ENCODE assay signal across 9 cellular contexts in genomic region chr20:50921055-50921454, GRCh38. TPM values are rescaled to one million over a fixed set of nuclear protein-coding genes. Genes with fewer than 3 reads are reported as not detected.
DNase-seq lines count a peak whose midpoint lies in the region; ATAC-seq and TF ChIP-seq lines count a peak whose summit lies in the region.
"Had no signal": no experiment of that assay in that cellular context is flagged by ENCODE, and none has a peak within 500 bp of the region (broad histone marks: within the 10 kb centered on the region; RNA-seq: fewer than 3 reads in every experiment).

No MANE protein-coding gene starts in this region.

- intact Hi-C loops in activated CD4-positive, alpha-beta T cell treated with anti-CD3 and anti-CD28 coated beads for 36 hours (cut with DNase I, micrococcal nuclease) = loop anchor here in 1 of 2 experiments (10.0 kb wide), 2 partner anchors 406 to 1646 kb away; partner anchors contain the start of genes PTPN1 and ZNFX1
- intact Hi-C loops in OCI-LY7 (cut with micrococcal nuclease; ENCODE audit: unreplicated experiment) = no loop called here

- peak overlapping the region; percentile 8 for H3K27ac ChIP-seq in OCI-LY7 (ENCODE audit: low read depth, low read length, poor library complexity, severe bottlenecking)
- no peak overlapping the region for H3K27ac ChIP-seq in trophoblast cell (ENCODE audit: low read depth, low read length)
- no peak overlapping the region for H3K27ac ChIP-seq in H9 (ENCODE audit: insufficient read length, low read depth, low read length)
- H3K27ac ChIP-seq: VCaP had no signal

- no peak overlapping the region for H2BK20ac ChIP-seq in H9 (ENCODE audit: low read depth, low read length, poor library complexity, severe bottlenecking)

- peak; percentile 76 for ATAC-seq in activated CD4-positive, alpha-beta T cell treated with anti-CD3 and anti-CD28 coated beads for 36 hours

- no peak overlapping the region for H2BK12ac ChIP-seq in trophoblast cell (ENCODE audit: low read length)
- no peak overlapping the region for H2BK12ac ChIP-seq in H9 (ENCODE audit: insufficient read length, low read depth, low read length)

- peaks cover 96% of the 10 kb centered on the region for H3K4me1 ChIP-seq in OCI-LY7 (ENCODE audit: insufficient read depth, low read length, poor library complexity, severe bottlenecking)
- H3K4me1 ChIP-seq in trophoblast cell (ENCODE audit: control insufficient read depth in 1 of 2, insufficient read depth in 2 of 2, low read length in 2 of 2) = peaks cover 7 to 10% of the 10 kb centered on the region in 2 experiments
- peaks cover 2% of the 10 kb centered on the region; the same call in 1 of the 2 replicates for H3K4me1 ChIP-seq in H9 (ENCODE audit: insufficient read depth, low read length)

- H3K36me3 ChIP-seq in OCI-LY7 (ENCODE audit: insufficient read depth, low read length) = peaks cover 96% of the 10 kb centered on the region
- peaks cover 11 to 16% of the 10 kb centered on the region in 2 experiments for H3K36me3 ChIP-seq in trophoblast cell (ENCODE audit: control insufficient read depth in 1 of 2, insufficient read depth in 2 of 2, low read length in 2 of 2)

- H4K20me1 ChIP-seq in OCI-LY7 (ENCODE audit: insufficient read depth, low read length) (peaks cover 89% of the 10 kb centered on the region), H9 (ENCODE audit: control insufficient read depth, insufficient read depth, insufficient read length) (no peaks in the 10 kb centered on the region)

- no peak overlapping the region for H3K14ac ChIP-seq in trophoblast cell (ENCODE audit: low read length)
- no peak overlapping the region for H3K14ac ChIP-seq in H9 (ENCODE audit: insufficient read depth, low read length)

- H2BK5ac ChIP-seq in trophoblast cell (ENCODE audit: low read depth, low read length, poor library complexity) (no peak overlapping the region), H9 (ENCODE audit: insufficient read length, low read length) (no peak overlapping the region)

- no peak overlapping the region for H4K12ac ChIP-seq in trophoblast cell (ENCODE audit: low read depth, low read length)

- H3K4me2 ChIP-seq in OCI-LY7 (ENCODE audit: low read length) (0 out of 2 replicates have a peak overlapping the region, but pooled peaks have one; percentile 22), trophoblast cell (ENCODE audit: low read length) (no peak overlapping the region), H9 (ENCODE audit: insufficient read depth, insufficient read length, low read length) (no peak overlapping the region)

- H2BK120ac ChIP-seq in trophoblast cell (ENCODE audit: insufficient read depth, low read length, poor library complexity) (no peak overlapping the region), H9 (ENCODE audit: low read depth, low read length, poor library complexity, severe bottlenecking) (no peak overlapping the region)

- H3K27me3 ChIP-seq in trophoblast cell (ENCODE audit: insufficient read depth, low read length) (no peaks in the 10 kb centered on the region), H9 (ENCODE audit: insufficient read depth, low read length) (no peaks in the 10 kb centered on the region)

- in situ Hi-C loops in KBM-7 (cut with MboI; ENCODE audit: low pct_unique_long_range_greater_than_20kb, low sequenced_read_pairs) = no loop called here

- TF ChIP-seq CTCF in OCI-LY7 (conservative IDR thresholded peaks at IDR 0.05; ENCODE audit: low read length) (no peak), endothelial cell (IDR thresholded peaks at IDR 0.05; ENCODE audit: unreplicated experiment) (no peak), H9 (conservative IDR thresholded peaks at IDR 0.05) (no peak)

- H3K36me3 Mint-ChIP-seq in activated CD4-positive, alpha-beta T cell treated with anti-CD3 and anti-CD28 coated beads for 36 hours (ENCODE audit: low read depth) = peaks cover 29% of the 10 kb centered on the region
- H3K36me3 Mint-ChIP-seq in endothelial cell (ENCODE audit: low read depth, unreplicated experiment) (peaks cover 3% of the 10 kb centered on the region), H9 (ENCODE audit: insufficient read depth in 1 of 3, low read depth in 3 of 3) (peaks cover 15 to 64% (median 62%) of the 10 kb centered on the region in 3 experiments; a peak in 6 of 7 replicates)

- no TSS peak for BruUV-seq in OCI-LY7 (replicated peaks; lab: Mats Ljungman, UMichigan)

- H4K8ac ChIP-seq in trophoblast cell (ENCODE audit: low read depth, low read length) (no peak overlapping the region), H9 (replicated peaks; ENCODE audit: insufficient read length, low read depth, low read length) (no peak overlapping the region)

- H3K18ac ChIP-seq in trophoblast cell (ENCODE audit: low read length) (no peak overlapping the region), H9 (ENCODE audit: insufficient read length, low read depth, low read length) (no peak overlapping the region)

- H3K9ac ChIP-seq in trophoblast cell (ENCODE audit: low read length) = no peak overlapping the region
- no peak overlapping the region for H3K9ac ChIP-seq in H9 (ENCODE audit: extremely low read depth, insufficient read length, low read length)

- POLR2A ChIA-PET in activated CD4-positive, alpha-beta T cell treated with anti-CD3 and anti-CD28 coated beads for 36 hours (lab: Charles Lee) = interaction anchor here (0.7 to 0.9 kb wide), 3 partner anchors 9 to 13 kb away, joined by 3 read pairs; no protein-coding TSS in a partner anchor
- POLR2A ChIA-PET in OCI-LY7 (lab: Charles Lee) = interaction anchor here (0.6 kb wide), 2 partner anchors 12 to 183 kb away, joined by 3 to 4 read pairs; no protein-coding TSS in a partner anchor

- H3K9me3 ChIP-seq in OCI-LY7 (ENCODE audit: low read length) (no peaks in the 10 kb centered on the region), trophoblast cell (ENCODE audit: insufficient read depth, low read depth, low read length) (no peaks in the 10 kb centered on the region), H9 (ENCODE audit: control insufficient read depth, low read depth, low read length) (no peaks in the 10 kb centered on the region)

- H3K9me3 Mint-ChIP-seq in activated CD4-positive, alpha-beta T cell treated with anti-CD3 and anti-CD28 coated beads for 36 hours (ENCODE audit: low read depth) = no peaks in the 10 kb centered on the region
- no peaks in the 10 kb centered on the region for H3K9me3 Mint-ChIP-seq in endothelial cell (ENCODE audit: unreplicated experiment)
- H3K9me3 Mint-ChIP-seq in H9 = no peaks in the 10 kb centered on the region

- peak overlapping the region; percentile 68 for H3K4ac ChIP-seq in trophoblast cell (ENCODE audit: low read depth, low read length)
- no peak overlapping the region for H3K4ac ChIP-seq in H9 (ENCODE audit: low read depth, low read length)

- H3K4me3 ChIP-seq in OCI-LY7 (ENCODE audit: low read depth, low read length, poor library complexity, severe bottlenecking) = no peak overlapping the region
- no peak overlapping the region for H3K4me3 ChIP-seq in trophoblast cell (ENCODE audit: low read depth, low read length)

- no peak overlapping the region for H2AK5ac ChIP-seq in trophoblast cell (ENCODE audit: low read length)
- no peak overlapping the region for H2AK5ac ChIP-seq in H9 (ENCODE audit: insufficient read length, low read length)

- no peak overlapping the region for H3K4me3 Mint-ChIP-seq in activated CD4-positive, alpha-beta T cell treated with anti-CD3 and anti-CD28 coated beads for 36 hours
- H3K4me3 Mint-ChIP-seq in endothelial cell (ENCODE audit: unreplicated experiment) = no peak overlapping the region
- no peak overlapping the region for H3K4me3 Mint-ChIP-seq in H9

- no peak overlapping the region for H4K5ac ChIP-seq in H9 (ENCODE audit: insufficient read length, low read depth, low read length)

- CTCF ChIA-PET in activated CD4-positive, alpha-beta T cell treated with anti-CD3 and anti-CD28 coated beads for 36 hours (lab: Charles Lee) = interaction anchor here (0.6 to 3.6 kb wide), 7 partner anchors 8 to 193 kb away, joined by 3 to 20 read pairs (median 7); partner anchors contain the start of genes ADNP, BCAS4, DPM1 and MOCS3
- CTCF ChIA-PET in OCI-LY7 (lab: Charles Lee; ENCODE audit: unreplicated experiment) = interaction anchor here (1.6 kb wide), 1 partner anchor 9 kb away, joined by 3 read pairs; no protein-coding TSS in a partner anchor

- H3K56ac ChIP-seq in H9 (ENCODE audit: insufficient read length, low read depth, low read length) = no peak overlapping the region

- DNase-seq in activated CD4-positive, alpha-beta T cell treated with anti-CD3 and anti-CD28 coated beads for 36 hours = no peak
- no peak for DNase-seq in activated CD4-positive, alpha-beta T cell treated with anti-CD3 and anti-CD28 coated beads, Interleukin-2, amount 50 U/mL, for 48 hours
- DNase-seq in OCI-LY7 (ENCODE audit: low spot score) (no peak), endothelial cell (ENCODE audit: low spot score) (no peak), trophoblast cell (no peak), H9 (no peak), KBM-7 (no peak)
- DNase-seq in stimulated activated CD4-positive, alpha-beta T cell treated with anti-CD3 and anti-CD28 coated beads, Interleukin-4, amount 100 ng/mL, for 24 hours = no peak

- H3K79me2 ChIP-seq in OCI-LY7 (ENCODE audit: insufficient read depth, low read depth, low read length) (peaks cover 99% of the 10 kb centered on the region), trophoblast cell (ENCODE audit: control insufficient read depth, insufficient read depth, low read length, poor library complexity) (peaks cover 26% of the 10 kb centered on the region), H9 (ENCODE audit: insufficient read depth, low read length) (peaks cover 91% of the 10 kb centered on the region)

- H2AFZ ChIP-seq in OCI-LY7 (ENCODE audit: low read length) (no peak overlapping the region), trophoblast cell (ENCODE audit: insufficient read depth, low read length, poor library complexity) (no peak overlapping the region), H9 (ENCODE audit: low read length) (no peak overlapping the region)

- H3K27ac Mint-ChIP-seq in activated CD4-positive, alpha-beta T cell treated with anti-CD3 and anti-CD28 coated beads for 36 hours = peak overlapping the region; percentile 37
- H3K27ac Mint-ChIP-seq in endothelial cell (ENCODE audit: unreplicated experiment) = peak overlapping the region; percentile 53
- H3K27ac Mint-ChIP-seq in H9 = no peak overlapping the region

- H3K9me2 ChIP-seq in OCI-LY7 (ENCODE audit: insufficient read depth, low read length) = no peaks in the 10 kb centered on the region

- no peaks in the 10 kb centered on the region for H3K27me3 Mint-ChIP-seq in activated CD4-positive, alpha-beta T cell treated with anti-CD3 and anti-CD28 coated beads for 36 hours
- H3K27me3 Mint-ChIP-seq in endothelial cell (ENCODE audit: unreplicated experiment) (no peaks in the 10 kb centered on the region), H9 (ENCODE audit: low read depth) (no peaks in the 10 kb centered on the region)

- H3K23me2 ChIP-seq in H9 (ENCODE audit: insufficient read length, low read depth, low read length, poor library complexity, severe bottlenecking) = no peaks in the 10 kb centered on the region

- H4K91ac ChIP-seq in trophoblast cell (ENCODE audit: low read depth, low read length) (no peak overlapping the region), H9 (ENCODE audit: insufficient read length, low read depth, low read length) (no peak overlapping the region)

- H3K79me1 ChIP-seq in trophoblast cell (ENCODE audit: low read length) (no peaks in the 10 kb centered on the region), H9 (ENCODE audit: insufficient read depth, low read depth, low read length, poor library complexity, severe bottlenecking) (no peaks in the 10 kb centered on the region)

- H3K23ac ChIP-seq in trophoblast cell (ENCODE audit: low read length) (no peak overlapping the region), H9 (ENCODE audit: insufficient read length, low read depth, low read length) (no peak overlapping the region)

- H3K4me1 Mint-ChIP-seq in activated CD4-positive, alpha-beta T cell treated with anti-CD3 and anti-CD28 coated beads for 36 hours = peaks cover 86% of the 10 kb centered on the region
- H3K4me1 Mint-ChIP-seq in endothelial cell (ENCODE audit: unreplicated experiment) = peaks cover 22% of the 10 kb centered on the region
- H3K4me1 Mint-ChIP-seq in H9 = peaks cover 52 to 71% of the 10 kb centered on the region in 2 experiments

- H2BK15ac ChIP-seq in H9 (ENCODE audit: low read depth, low read length) = no peak overlapping the region

- no peak overlapping the region for H3T11ph ChIP-seq in H9 (ENCODE audit: low read length)

RNA-seq across cellular contexts. Expression of gene ADNP, which starts 10.2 kb away (rescaled TPM):
- total RNA-seq in activated CD4-positive, alpha-beta T cell treated with anti-CD3 and anti-CD28 coated beads for 36 hours = 10 to 100 TPM; 61.0 to 86.1 TPM
- 51.5 and 58.6 TPM in 2 replicates for total RNA-seq in OCI-LY7 (2014; rRNA removed; shearing (Covaris generic))
- total RNA-seq in OCI-LY7 (2022) (94.9 and 105 TPM in 2 replicates), endothelial cell (ENCODE audit: unreplicated experiment) (92.7 TPM), H9 (2021) (143 and 144 TPM in 2 replicates)
- 89.6 and 91.5 TPM in 2 replicates for polyA plus RNA-seq in trophoblast cell (2013)

RNA-seq across cellular contexts. Expression of gene DPM1, which starts 37.3 kb away (rescaled TPM):
- 10 to 100 TPM; 55.6 to 72.1 TPM for total RNA-seq in activated CD4-positive, alpha-beta T cell treated with anti-CD3 and anti-CD28 coated beads for 36 hours
- total RNA-seq in OCI-LY7 (2014; rRNA removed; shearing (Covaris generic)) = 60.2 and 70.1 TPM in 2 replicates
- total RNA-seq in OCI-LY7 (2022) (68.2 and 71.2 TPM in 2 replicates), endothelial cell (ENCODE audit: unreplicated experiment) (40.0 TPM), H9 (2021) (64.0 TPM in 2 replicates)
- 79.3 and 82.1 TPM in 2 replicates for polyA plus RNA-seq in trophoblast cell (2013)

RNA-seq across cellular contexts. Expression of gene MOCS3, which starts 37.6 kb away (rescaled TPM):
- total RNA-seq in activated CD4-positive, alpha-beta T cell treated with anti-CD3 and anti-CD28 coated beads for 36 hours = 1 to 10 TPM; 3.1 to 3.8 TPM
- total RNA-seq in OCI-LY7 (2014; rRNA removed; shearing (Covaris generic)) = 4.8 and 7.7 TPM in 2 replicates
- 5.6 and 5.8 TPM in 2 replicates for total RNA-seq in OCI-LY7 (2022)
- 6.3 TPM for total RNA-seq in endothelial cell (ENCODE audit: unreplicated experiment)
- polyA plus RNA-seq in trophoblast cell (2013) = 2.7 and 2.9 TPM in 2 replicates
- 8.8 and 9.0 TPM in 2 replicates for total RNA-seq in H9 (2021)

Comparison
In these comparisons a context has a peak if more than half of its experiments do, and no peak if none do; other contexts are left out.
1. H3K27ac Mint-ChIP-seq: peak in activated CD4-positive, alpha-beta T cell treated with anti-CD3 and anti-CD28 coated beads for 36 hours (single experiment) and endothelial cell (single experiment); none in H9 (0 of 3).